ENCODE assay signal across 14 cellular contexts in the genomic region with DNA sequence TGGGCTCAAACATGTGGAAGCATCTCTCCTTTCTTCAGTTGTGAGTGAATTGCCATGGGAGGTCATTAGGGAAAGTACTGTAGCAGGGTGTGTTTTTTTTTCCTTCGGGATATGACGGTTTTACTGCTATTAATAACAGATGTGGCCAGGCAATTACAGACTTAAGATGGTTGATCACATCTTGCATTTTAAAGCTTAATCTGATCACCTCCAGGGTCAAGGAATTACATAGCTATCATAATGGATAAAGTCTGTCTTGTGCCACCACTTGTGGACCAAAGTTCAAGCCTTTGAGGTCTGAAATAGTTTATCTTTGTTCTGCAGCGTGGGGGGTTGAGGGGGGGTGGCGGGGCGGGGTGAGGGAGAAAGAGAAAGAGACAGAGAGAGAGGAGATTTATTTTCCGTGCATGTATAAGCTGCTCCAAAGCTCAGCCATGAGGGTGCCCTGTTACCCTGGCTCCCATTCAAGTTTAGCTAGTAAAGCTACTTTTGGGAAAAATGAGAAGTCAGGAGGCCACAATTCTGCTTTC. TPM values are rescaled to one million over a fixed set of nuclear protein-coding genes. Genes with fewer than 3 reads are reported as not detected.
DNase-seq lines count a peak whose midpoint lies in the region; ATAC-seq and TF ChIP-seq lines count a peak whose summit lies in the region.
"Had no signal": no experiment of that assay in that cellular context is flagged by ENCODE, and none has a peak within 500 bp of the region (broad histone marks: within the 10 kb centered on the region; RNA-seq: fewer than 3 reads in every experiment).

No MANE protein-coding gene starts in this region.

- H3K27ac Mint-ChIP-seq in activated T-cell treated with anti-CD3 and anti-CD28 coated beads, Interleukin-2, amount 50 U/mL, for 24 hours = no peak overlapping the region
- no peak overlapping the region for H3K27ac Mint-ChIP-seq in activated CD4-positive, alpha-beta T cell treated with anti-CD3 and anti-CD28 coated beads for 36 hours
- H3K27ac Mint-ChIP-seq: activated naive CD4-positive, alpha-beta T cell treated with anti-CD3 and anti-CD28 coated beads, Interleukin-2, amount 10 ng/mL, durations not matched to agents 7 days and 5 days had no signal

- H3K4me3 ChIP-seq in A673 (ENCODE audit: low read depth, low read length, poor library complexity, severe bottlenecking) (no peak overlapping the region), HEK293 (ENCODE audit: low read depth, low read length) (no peak overlapping the region), foreskin fibroblast (ENCODE audit: low read depth in 1 of 2, low read length in 2 of 2) (no peak overlapping the region)
- H3K4me3 ChIP-seq: BLaER1, ovary had no signal

- TF ChIP-seq CTCF in A673 (conservative IDR thresholded peaks at IDR 0.05; ENCODE audit: low read depth, low read length) (no peak), HEK293 (tag by site-specific recombination; IDR thresholded peaks at IDR 0.05) (no peak), foreskin fibroblast (IDR thresholded peaks at IDR 0.05; ENCODE audit: low read depth, low read length) (no peak)

- H3K9me3 Mint-ChIP-seq in activated T-cell treated with anti-CD3 and anti-CD28 coated beads, Interleukin-2, amount 50 U/mL, for 24 hours = no peaks in the 10 kb centered on the region
- no peaks in the 10 kb centered on the region for H3K9me3 Mint-ChIP-seq in activated CD4-positive, alpha-beta T cell treated with anti-CD3 and anti-CD28 coated beads for 36 hours (ENCODE audit: low read depth)
- H3K9me3 Mint-ChIP-seq: activated naive CD4-positive, alpha-beta T cell treated with anti-CD3 and anti-CD28 coated beads, Interleukin-2, amount 10 ng/mL, durations not matched to agents 7 days and 5 days had no signal

- H3K4me1 Mint-ChIP-seq in activated T-cell treated with anti-CD3 and anti-CD28 coated beads, Interleukin-2, amount 50 U/mL, for 24 hours (ENCODE audit: low read depth) = peaks cover 7% of the 10 kb centered on the region
- H3K4me1 Mint-ChIP-seq in activated CD4-positive, alpha-beta T cell treated with anti-CD3 and anti-CD28 coated beads for 36 hours = peaks cover 7% of the 10 kb centered on the region
- H3K4me1 Mint-ChIP-seq: activated naive CD4-positive, alpha-beta T cell treated with anti-CD3 and anti-CD28 coated beads, Interleukin-2, amount 10 ng/mL, durations not matched to agents 7 days and 5 days had no signal

- H3K36me3 Mint-ChIP-seq in activated T-cell treated with anti-CD3 and anti-CD28 coated beads, Interleukin-2, amount 50 U/mL, for 24 hours (ENCODE audit: low read depth) = no peaks in the 10 kb centered on the region
- H3K36me3 Mint-ChIP-seq in activated CD4-positive, alpha-beta T cell treated with anti-CD3 and anti-CD28 coated beads for 36 hours (ENCODE audit: low read depth) = no peaks in the 10 kb centered on the region
- H3K36me3 Mint-ChIP-seq: activated naive CD4-positive, alpha-beta T cell treated with anti-CD3 and anti-CD28 coated beads, Interleukin-2, amount 10 ng/mL, durations not matched to agents 7 days and 5 days had no signal

- intact Hi-C loops in A673 (cut with micrococcal nuclease; ENCODE audit: unreplicated experiment) = no loop called here
- intact Hi-C loops in activated CD4-positive, alpha-beta T cell treated with anti-CD3 and anti-CD28 coated beads for 36 hours (cut with DNase I, micrococcal nuclease) = no loop called here

- DNase-seq in A673 (ENCODE audit: low spot score) (peak; percentile 18), foreskin fibroblast (peak; percentile 84 to 90), T1000 (lab: John Stamatoyannopoulos, UW) (no peak)
- no peak for DNase-seq in activated T-cell treated with anti-CD3 and anti-CD28 coated beads, Interleukin-2, amount 50 U/mL, for 24 hours
- DNase-seq in activated CD4-positive, alpha-beta T cell treated with anti-CD3 and anti-CD28 coated beads for 36 hours = no peak
- DNase-seq: activated CD8-positive, alpha-beta memory T cell treated with anti-CD3 and anti-CD28 coated beads for 24 hours; activated naive CD4-positive, alpha-beta T cell treated with anti-CD3 and anti-CD28 coated beads, Interleukin-2, amount 10 ng/mL, durations not matched to agents 7 days and 5 days; left cardiac atrium; ovary had no signal

- peak; percentile 81 for ATAC-seq in SK-N-SH treated with all-trans-retinoic acid at 6 μM for 48 hours
- ATAC-seq in activated CD4-positive, alpha-beta T cell treated with anti-CD3 and anti-CD28 coated beads for 36 hours = no peak
- no peak for ATAC-seq in HG02852 (IDR thresholded peaks at IDR 0.05; ENCODE audit: unreplicated experiment)
- ATAC-seq: left cardiac atrium had no signal

- H3K27me3 Mint-ChIP-seq in activated T-cell treated with anti-CD3 and anti-CD28 coated beads, Interleukin-2, amount 50 U/mL, for 24 hours = peaks cover 28% of the 10 kb centered on the region
- peaks cover 18% of the 10 kb centered on the region for H3K27me3 Mint-ChIP-seq in activated CD4-positive, alpha-beta T cell treated with anti-CD3 and anti-CD28 coated beads for 36 hours

- H3K9me3 ChIP-seq in A673 (ENCODE audit: low read depth, low read length, poor library complexity, severe bottlenecking) = no peaks in the 10 kb centered on the region
- H3K9me3 ChIP-seq in HEK293 (ENCODE audit: control insufficient read depth, insufficient read depth, low read depth, low read length) = no peaks in the 10 kb centered on the region
- H3K9me3 ChIP-seq: ovary had no signal

- POLR2A ChIA-PET in A673 (lab: Charles Lee; ENCODE audit: low non-redundant PET) (no interaction called here), HEK293 (lab: Yijun Ruan, JAX) (interaction anchor here (1.0 to 2.2 kb wide), 2 partner anchors 65 to 68 kb away, joined by 3 to 12 read pairs; no protein-coding TSS in a partner anchor)
- POLR2A ChIA-PET in activated CD4-positive, alpha-beta T cell treated with anti-CD3 and anti-CD28 coated beads for 36 hours (lab: Charles Lee) = no interaction called here

- H3K36me3 ChIP-seq in A673 (ENCODE audit: insufficient read depth, low read length, poor library complexity, severe bottlenecking) (no peaks in the 10 kb centered on the region), HEK293 (ENCODE audit: control insufficient read depth in 2 of 2, insufficient read depth in 1 of 2, low read length in 2 of 2) (no peaks in the 10 kb centered on the region)
- H3K36me3 ChIP-seq: BLaER1, ovary had no signal

- CTCF ChIA-PET in A673 (lab: Charles Lee) (no interaction called here), HEK293 (lab: Yijun Ruan, JAX) (no interaction called here)
- CTCF ChIA-PET in activated CD4-positive, alpha-beta T cell treated with anti-CD3 and anti-CD28 coated beads for 36 hours (lab: Charles Lee) = no interaction called here

- H3K27me3 ChIP-seq in A673 (replicated peaks; ENCODE audit: insufficient read depth, low read depth, low read length, poor library complexity) = no peaks in the 10 kb centered on the region
- H3K27me3 ChIP-seq: BLaER1, ovary had no signal

- no TSS peak for BruUV-seq in A673 (replicated peaks; lab: Mats Ljungman, UMichigan)

- H3K27ac ChIP-seq in A673 (ENCODE audit: low read depth, low read length, poor library complexity, severe bottlenecking) = no peak overlapping the region
- no peak overlapping the region; the same call in 1 of the 2 replicates for H3K27ac ChIP-seq in HEK293 (ENCODE audit: extremely low read depth, low read depth, low read length)
- H3K27ac ChIP-seq: BLaER1, ovary had no signal

- no peaks in the 10 kb centered on the region for H3K4me1 ChIP-seq in A673 (ENCODE audit: insufficient read depth, low read length, poor library complexity, severe bottlenecking)
- peaks cover 2% of the 10 kb centered on the region for H3K4me1 ChIP-seq in HEK293 (ENCODE audit: control insufficient read depth, insufficient read depth, low read length)
- H3K4me1 ChIP-seq: BLaER1 had no signal

- no peak overlapping the region for H3K4me3 Mint-ChIP-seq in activated T-cell treated with anti-CD3 and anti-CD28 coated beads, Interleukin-2, amount 50 U/mL, for 24 hours
- no peak overlapping the region for H3K4me3 Mint-ChIP-seq in activated CD4-positive, alpha-beta T cell treated with anti-CD3 and anti-CD28 coated beads for 36 hours
- H3K4me3 Mint-ChIP-seq: activated naive CD4-positive, alpha-beta T cell treated with anti-CD3 and anti-CD28 coated beads, Interleukin-2, amount 10 ng/mL, durations not matched to agents 7 days and 5 days had no signal

TF ChIP-seq in HEK293, 187 proteins besides CTCF, POLR2A, EP300 and RAD21 (continues in another document):
- TF ChIP-seq YY1 (tag by site-specific recombination; IDR thresholded peaks at IDR 0.05) = peak; percentile 14; the same call in 1 of the 2 replicates
- TF ChIP-seq, protein P1, sequence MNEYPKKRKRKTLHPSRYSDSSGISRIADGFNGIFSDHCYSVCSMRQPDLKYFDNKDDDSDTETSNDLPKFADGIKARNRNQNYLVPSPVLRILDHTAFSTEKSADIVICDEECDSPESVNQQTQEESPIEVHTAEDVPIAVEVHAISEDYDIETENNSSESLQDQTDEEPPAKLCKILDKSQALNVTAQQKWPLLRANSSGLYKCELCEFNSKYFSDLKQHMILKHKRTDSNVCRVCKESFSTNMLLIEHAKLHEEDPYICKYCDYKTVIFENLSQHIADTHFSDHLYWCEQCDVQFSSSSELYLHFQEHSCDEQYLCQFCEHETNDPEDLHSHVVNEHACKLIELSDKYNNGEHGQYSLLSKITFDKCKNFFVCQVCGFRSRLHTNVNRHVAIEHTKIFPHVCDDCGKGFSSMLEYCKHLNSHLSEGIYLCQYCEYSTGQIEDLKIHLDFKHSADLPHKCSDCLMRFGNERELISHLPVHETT (tag by site-specific recombination; IDR thresholded peaks at IDR 0.05) = no peak

TF ChIP-seq in SK-N-SH treated with all-trans-retinoic acid at 6 μM for 48 hours, 23 proteins besides CTCF, POLR2A, EP300 and RAD21 (continues in another document):
- TF ChIP-seq, protein P2, sequence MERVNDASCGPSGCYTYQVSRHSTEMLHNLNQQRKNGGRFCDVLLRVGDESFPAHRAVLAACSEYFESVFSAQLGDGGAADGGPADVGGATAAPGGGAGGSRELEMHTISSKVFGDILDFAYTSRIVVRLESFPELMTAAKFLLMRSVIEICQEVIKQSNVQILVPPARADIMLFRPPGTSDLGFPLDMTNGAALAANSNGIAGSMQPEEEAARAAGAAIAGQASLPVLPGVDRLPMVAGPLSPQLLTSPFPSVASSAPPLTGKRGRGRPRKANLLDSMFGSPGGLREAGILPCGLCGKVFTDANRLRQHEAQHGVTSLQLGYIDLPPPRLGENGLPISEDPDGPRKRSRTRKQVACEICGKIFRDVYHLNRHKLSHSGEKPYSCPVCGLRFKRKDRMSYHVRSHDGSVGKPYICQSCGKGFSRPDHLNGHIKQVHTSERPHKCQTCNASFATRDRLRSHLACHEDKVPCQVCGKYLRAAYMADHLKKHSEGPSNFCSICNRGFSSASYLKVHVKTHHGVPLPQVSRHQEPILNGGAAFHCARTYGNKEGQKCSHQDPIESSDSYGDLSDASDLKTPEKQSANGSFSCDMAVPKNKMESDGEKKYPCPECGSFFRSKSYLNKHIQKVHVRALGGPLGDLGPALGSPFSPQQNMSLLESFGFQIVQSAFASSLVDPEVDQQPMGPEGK (CRISPR knock-in tag; IDR thresholded peaks at IDR 0.05; ENCODE audit: borderline replicate concordance) = no peak
- TF ChIP-seq BACH2 (CRISPR knock-in tag; IDR thresholded peaks at IDR 0.05; ENCODE audit: borderline replicate concordance) (no peak), ZFP3 (CRISPR knock-in tag; IDR thresholded peaks at IDR 0.05) (no peak), ZC3H10 (CRISPR knock-in tag; IDR thresholded peaks at IDR 0.05) (no peak)

RNA-seq across cellular contexts. Expression of a gene that starts 5.5 kb away (rescaled TPM):
- total RNA-seq in A673 (2021) = 0.69 and 1.5 TPM in 2 replicates
- total RNA-seq in activated CD4-positive, alpha-beta T cell treated with anti-CD3 and anti-CD28 coated beads for 36 hours = under 1 TPM; 0.63 to 0.98 TPM
- total RNA-seq: OCI-LY7 had no signal

Comparison
In these comparisons a context has a peak if more than half of its experiments do, and no peak if none do; other contexts are left out.
1. DNase-seq: peak in A673 (single experiment) and foreskin fibroblast (2 of 2); none in T1000 (single experiment), activated T-cell treated with anti-CD3 and anti-CD28 coated beads, Interleukin-2, amount 50 U/mL, for 24 hours (single experiment) and activated CD4-positive, alpha-beta T cell treated with anti-CD3 and anti-CD28 coated beads for 36 hours (single experiment).